8 cellular contexts compared by ENCODE assay signal in the genomic region with DNA sequence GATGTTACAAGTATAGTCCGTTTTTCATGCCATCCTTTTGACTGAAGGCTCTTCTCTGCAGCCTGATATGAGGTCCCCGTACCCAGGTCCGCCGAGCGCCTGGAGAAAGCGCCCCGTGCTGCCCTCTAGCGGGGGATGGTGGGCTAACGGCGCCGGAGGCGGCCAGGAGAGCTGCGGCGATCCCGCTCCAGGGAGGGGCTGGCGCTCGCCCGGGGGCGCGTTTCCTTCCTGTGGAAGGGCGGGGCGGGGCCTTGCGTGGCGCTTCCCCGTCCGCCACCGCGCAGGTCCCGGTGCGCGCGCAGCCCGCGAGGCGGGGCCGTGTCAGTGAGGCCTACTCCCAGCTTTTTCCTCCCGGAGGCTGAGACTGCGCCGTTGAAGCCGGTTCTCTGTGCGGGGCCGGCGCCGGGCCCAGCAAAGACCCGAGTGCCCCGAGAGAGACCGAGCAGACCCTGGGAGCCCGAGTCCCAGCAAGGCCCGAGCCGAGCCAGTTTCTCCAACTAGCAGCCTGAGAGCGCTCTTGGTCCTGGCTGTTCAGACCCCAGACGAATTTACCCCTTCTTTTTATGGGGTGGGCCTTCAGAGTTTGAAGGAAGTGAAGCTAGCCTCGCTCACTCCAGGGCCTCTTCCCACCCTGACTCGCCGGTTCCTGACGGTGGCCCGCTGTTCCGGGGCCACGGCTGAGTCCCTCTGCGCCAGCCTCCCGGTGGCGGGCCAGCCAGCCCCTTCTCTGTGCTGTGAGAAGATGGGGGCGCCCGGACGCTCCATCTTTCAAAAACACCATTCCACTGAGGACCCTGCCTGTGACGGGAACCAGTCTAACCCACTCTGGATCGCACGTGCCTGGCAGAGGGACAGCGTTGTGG. TPM values are rescaled to one million over a fixed set of nuclear protein-coding genes. Genes with fewer than 3 reads are reported as not detected.
DNase-seq lines count a peak whose midpoint lies in the region; ATAC-seq and TF ChIP-seq lines count a peak whose summit lies in the region.

No MANE protein-coding gene starts in this region.

- H3K27ac ChIP-seq in parathyroid adenoma (peak overlapping the region; percentile 94), transverse colon (peak overlapping the region; percentile 91 to 95 (median 94))

- WGBS in transverse colon (ENCODE audit: low coverage in 1 of 2), 2 donors = 0 to 3% methylated on average over 1 to 50 of the region's 69 CpGs

- in situ Hi-C loops in transverse colon (cut with MboI; ENCODE audit: low pct_ligation_motif_present in 1 of 4, low pct_unique_long_range_greater_than_20kb in 1 of 4, low sequenced_read_pairs in 3 of 4) = loop anchor here in 2 of 4 donors (10.0 to 25.0 kb wide), 2 partner anchors 112 to 404 kb away; partner anchors contain the start of genes FAM120A (in 1 of the 2) and FAM120AOS (in 1 of the 2)

- intact Hi-C loops in Right ventricle myocardium superior (cut with DNase I) = loop anchor here (5.0 kb wide), 1 partner anchor 114 kb away; the partner anchor contains the start of genes FAM120A and FAM120AOS
- intact Hi-C loops in transverse colon (cut with DNase I; ENCODE audit: low total_unique reads) = loop anchor here (5.0 kb wide), 1 partner anchor 114 kb away; the partner anchor contains the start of genes FAM120A and FAM120AOS

- peak; percentile 88 for TF ChIP-seq CTCF in GM12864 (IDR thresholded peaks at IDR 0.05; ENCODE audit: low read depth, low read length, missing control alignments)
- TF ChIP-seq CTCF in parathyroid adenoma (IDR thresholded peaks at IDR 0.05) = peak; percentile 88
- TF ChIP-seq CTCF in transverse colon (IDR thresholded peaks at IDR 0.05) = peak; percentile 90 to 96 (median 94)

- no peaks in the 10 kb centered on the region for H3K9me3 ChIP-seq in parathyroid adenoma (ENCODE audit: control insufficient read depth, low read length)
- H3K9me3 ChIP-seq in transverse colon = no peaks in the 10 kb centered on the region

- peak overlapping the region; percentile 91 for H2AFZ ChIP-seq in parathyroid adenoma

- H3K9ac ChIP-seq in parathyroid adenoma = peak overlapping the region; percentile 63

- no peaks in the 10 kb centered on the region for H3K79me2 ChIP-seq in parathyroid adenoma

- peak; percentile 83 for ATAC-seq in HG02623 (IDR thresholded peaks at IDR 0.05; ENCODE audit: unreplicated experiment)
- peak; percentile 99 for ATAC-seq in Right ventricle myocardium superior (ENCODE audit: poor library complexity)

- H3K27me3 ChIP-seq in parathyroid adenoma (ENCODE audit: control insufficient read depth, insufficient read depth, low read length) (no peaks in the 10 kb centered on the region), transverse colon (no peaks in the 10 kb centered on the region)

- H3K4me2 ChIP-seq in parathyroid adenoma (ENCODE audit: low read length) = peak overlapping the region; percentile 94

- no peak for TF ChIP-seq EP300 in transverse colon (IDR thresholded peaks at IDR 0.05; ENCODE audit: low read depth)

- H3K4me1 ChIP-seq in parathyroid adenoma (peaks cover 9% of the 10 kb centered on the region), transverse colon (peaks cover 4 to 13% (median 8%) of the 10 kb centered on the region in 4 donors)

- peak overlapping the region; percentile 78 for H3K4me3 ChIP-seq in GM12864 (ENCODE audit: low read depth, low read length)
- H3K4me3 ChIP-seq in parathyroid adenoma (ENCODE audit: low read depth, low read length) = peak overlapping the region; percentile 77
- H3K4me3 ChIP-seq in transverse colon = peak overlapping the region; percentile 21 to 56 (median 44)

- peak; percentile 93 for TF ChIP-seq POLR2A in transverse colon (IDR thresholded peaks at IDR 0.05)

- H3K36me3 ChIP-seq in parathyroid adenoma (ENCODE audit: control insufficient read depth, insufficient read depth, low read length) (no peaks in the 10 kb centered on the region), transverse colon (peaks cover 0 to 28% (median 11%) of the 10 kb centered on the region in 4 donors)

- DNase-seq in GM12864 (ENCODE audit: low read depth) = peak; percentile 79
- DNase-seq in NCI-H1092 treated with DMSO at 0.1 percent for 48 hours (lab: John Stamatoyannopoulos, UW) = peak; percentile 96
- peak; percentile 83 for DNase-seq in SKM-1 (lab: John Stamatoyannopoulos, UW; ENCODE audit: unreplicated experiment)
- peak; percentile 98 for DNase-seq in activated naive CD8-positive, alpha-beta T cell treated with anti-CD3 and anti-CD28 coated beads, Interleukin-2, amount 50 U/mL, for 16 hours (ENCODE audit: low read depth, low spot score)
- peak; percentile 99 for DNase-seq in Right ventricle myocardium superior
- peak; percentile 99 for DNase-seq in transverse colon

RNA-seq across cellular contexts. Expression of gene PHF2, which starts 9.7 kb away (rescaled TPM):
- 25.4 TPM for total RNA-seq in Right ventricle myocardium superior
- 10 to 100 TPM; 21.1 to 38.2 (median 21.3) TPM for total RNA-seq in transverse colon

Comparison
In these comparisons a context has a peak if more than half of its experiments do, and no peak if none do; other contexts are left out.
1. Peak in every context shown above with its lines: DNase-seq, ATAC-seq, H3K4me3 ChIP-seq and H3K27ac ChIP-seq.